In the genomic region with DNA sequence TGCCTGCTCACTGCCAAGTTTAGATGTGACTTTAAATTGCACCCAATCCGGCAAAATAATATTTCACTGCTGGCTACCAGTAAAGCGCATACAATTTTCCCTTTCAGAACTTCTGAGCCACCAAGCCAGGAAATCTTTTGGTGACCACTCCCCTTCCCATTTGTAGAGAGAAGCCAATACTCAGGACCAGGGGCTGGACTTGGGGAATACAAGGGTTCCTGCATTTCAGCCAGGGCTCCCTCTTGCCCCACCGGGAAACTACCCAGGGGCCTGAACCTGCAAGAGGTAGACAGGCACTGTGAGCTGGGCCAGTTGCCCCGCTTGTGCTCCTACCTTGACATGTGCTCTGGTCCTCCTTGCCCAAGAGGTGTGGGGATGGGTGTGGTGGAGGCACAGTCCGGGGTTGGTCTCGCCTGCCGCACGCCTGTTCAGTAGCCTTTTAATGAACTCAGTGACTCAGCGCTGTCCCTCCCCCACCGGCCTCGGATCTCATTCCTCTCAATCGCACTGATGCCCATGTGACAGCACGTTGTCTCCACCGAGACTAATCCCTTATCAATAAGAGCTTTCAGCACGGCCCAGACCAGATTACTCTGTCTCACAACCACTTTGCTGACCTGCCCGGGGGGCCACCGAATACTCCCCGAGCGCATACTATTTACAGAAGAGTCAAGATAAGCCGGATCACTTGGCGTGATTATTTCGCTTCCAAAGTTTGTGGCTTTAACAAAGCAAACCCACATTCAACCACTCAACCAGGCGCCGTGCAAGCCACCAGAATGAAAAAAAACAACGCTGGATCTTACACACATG, we compare ENCODE assay signal across 1 cellular context.
TF ChIP-seq lines count a peak whose summit lies in the region.

No MANE protein-coding gene starts in this region.

TF ChIP-seq in HEK293, 187 proteins besides CTCF, POLR2A, EP300 and RAD21 (continued from another document):
- TF ChIP-seq, protein P1, sequence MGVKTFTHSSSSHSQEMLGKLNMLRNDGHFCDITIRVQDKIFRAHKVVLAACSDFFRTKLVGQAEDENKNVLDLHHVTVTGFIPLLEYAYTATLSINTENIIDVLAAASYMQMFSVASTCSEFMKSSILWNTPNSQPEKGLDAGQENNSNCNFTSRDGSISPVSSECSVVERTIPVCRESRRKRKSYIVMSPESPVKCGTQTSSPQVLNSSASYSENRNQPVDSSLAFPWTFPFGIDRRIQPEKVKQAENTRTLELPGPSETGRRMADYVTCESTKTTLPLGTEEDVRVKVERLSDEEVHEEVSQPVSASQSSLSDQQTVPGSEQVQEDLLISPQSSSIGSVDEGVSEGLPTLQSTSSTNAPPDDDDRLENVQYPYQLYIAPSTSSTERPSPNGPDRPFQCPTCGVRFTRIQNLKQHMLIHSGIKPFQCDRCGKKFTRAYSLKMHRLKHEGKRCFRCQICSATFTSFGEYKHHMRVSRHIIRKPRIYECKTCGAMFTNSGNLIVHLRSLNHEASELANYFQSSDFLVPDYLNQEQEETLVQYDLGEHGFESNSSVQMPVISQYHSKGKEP (tag by site-specific recombination; IDR thresholded peaks at IDR 0.05) = peak; percentile 49; the same call in 1 of the 2 replicates
- TF ChIP-seq ZNF658 (tag by site-specific recombination; IDR thresholded peaks at IDR 0.05) = no peak
- TF ChIP-seq ZNF76 (tag by site-specific recombination; IDR thresholded peaks at IDR 0.05; ENCODE audit: borderline replicate concordance, low read depth) = peak; percentile 33; the same call in 1 of the 2 replicates
- TF ChIP-seq ZNF184 (tag by site-specific recombination; IDR thresholded peaks at IDR 0.05) = no peak
- TF ChIP-seq, protein P2, sequence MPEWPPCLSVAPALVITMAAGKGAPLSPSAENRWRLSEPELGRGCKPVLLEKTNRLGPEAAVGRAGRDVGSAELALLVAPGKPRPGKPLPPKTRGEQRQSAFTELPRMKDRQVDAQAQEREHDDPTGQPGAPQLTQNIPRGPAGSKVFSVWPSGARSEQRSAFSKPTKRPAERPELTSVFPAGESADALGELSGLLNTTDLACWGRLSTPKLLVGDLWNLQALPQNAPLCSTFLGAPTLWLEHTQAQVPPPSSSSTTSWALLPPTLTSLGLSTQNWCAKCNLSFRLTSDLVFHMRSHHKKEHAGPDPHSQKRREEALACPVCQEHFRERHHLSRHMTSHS (tag by site-specific recombination; IDR thresholded peaks at IDR 0.05) = peak; percentile 68; the same call in 1 of the 2 replicates
- TF ChIP-seq BCL11B (tag by site-specific recombination; IDR thresholded peaks at IDR 0.05; ENCODE audit: low read depth) = no peak
- TF ChIP-seq, protein P3, sequence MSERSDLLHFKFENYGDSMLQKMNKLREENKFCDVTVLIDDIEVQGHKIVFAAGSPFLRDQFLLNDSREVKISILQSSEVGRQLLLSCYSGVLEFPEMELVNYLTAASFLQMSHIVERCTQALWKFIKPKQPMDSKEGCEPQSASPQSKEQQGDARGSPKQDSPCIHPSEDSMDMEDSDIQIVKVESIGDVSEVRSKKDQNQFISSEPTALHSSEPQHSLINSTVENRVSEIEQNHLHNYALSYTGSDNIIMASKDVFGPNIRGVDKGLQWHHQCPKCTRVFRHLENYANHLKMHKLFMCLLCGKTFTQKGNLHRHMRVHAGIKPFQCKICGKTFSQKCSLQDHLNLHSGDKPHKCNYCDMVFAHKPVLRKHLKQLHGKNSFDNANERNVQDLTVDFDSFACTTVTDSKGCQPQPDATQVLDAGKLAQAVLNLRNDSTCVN (tag by site-specific recombination; optimal IDR thresholded peaks at IDR 0.05) = peak; percentile 32
